ENCODE assay signal across 8 cellular contexts in the genomic region with DNA sequence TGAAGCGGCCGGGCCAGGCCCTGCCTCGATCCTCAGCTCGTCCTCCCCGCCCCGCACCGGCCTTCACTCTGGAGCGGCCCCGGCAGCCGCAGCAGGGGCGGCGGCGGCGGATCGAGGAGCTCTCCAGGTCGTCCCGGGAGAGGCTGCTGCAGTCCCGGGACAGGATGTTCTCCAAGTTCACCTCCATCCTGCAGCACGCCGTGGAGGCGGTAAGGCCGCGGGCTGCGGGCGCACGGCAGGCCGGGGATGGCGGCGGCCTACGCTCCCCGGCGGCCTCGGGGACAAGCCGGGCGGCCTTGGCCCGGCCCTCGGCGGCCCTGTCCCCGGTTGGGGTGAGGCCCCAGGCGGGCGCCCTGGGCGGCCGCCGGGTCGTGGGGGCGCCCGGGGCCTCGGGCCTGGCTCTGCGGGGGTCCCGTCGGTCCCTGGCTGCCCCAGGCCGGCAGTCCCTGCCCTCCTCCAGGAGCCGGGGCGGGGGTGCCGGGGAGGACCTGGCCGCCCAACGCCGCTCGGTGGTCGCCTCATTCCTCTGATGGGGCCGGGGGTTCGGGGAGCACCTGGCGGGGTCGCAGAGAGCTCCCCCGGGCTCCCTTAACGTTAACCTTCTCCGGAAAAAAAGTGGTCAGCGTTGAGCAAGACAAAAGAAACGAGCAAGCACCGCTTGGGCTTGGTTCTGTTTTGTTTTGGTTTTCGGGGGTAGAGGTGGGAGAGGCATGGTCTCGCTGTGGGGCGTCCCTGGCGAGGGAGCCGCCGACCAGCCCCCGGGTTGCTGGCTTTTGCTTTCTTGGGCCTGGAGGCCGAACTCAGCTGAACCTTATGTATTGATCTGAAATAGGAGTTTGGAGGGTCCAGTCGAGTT. TPM values are rescaled to one million over a fixed set of nuclear protein-coding genes. Genes with fewer than 3 reads are reported as not detected.
A peak's percentile ranks its signal among the peaks of the same experiment; 100 is the strongest.
DNase-seq lines count a peak whose midpoint lies in the region; ATAC-seq and TF ChIP-seq lines count a peak whose summit lies in the region.

No MANE protein-coding gene starts in this region.

- H4K8ac ChIP-seq in H9 (replicated peaks; ENCODE audit: insufficient read length, low read depth, low read length) = no peak overlapping the region

- no peaks in the 10 kb centered on the region for H3K27me3 Mint-ChIP-seq in H9 (ENCODE audit: low read depth)
- peaks cover 12% of the 10 kb centered on the region for H3K27me3 Mint-ChIP-seq in activated CD8-positive, alpha-beta T cell treated with anti-CD3 and anti-CD28 coated beads, Interleukin-2, amount 10 ng/mL, durations not matched to agents 7 days and 5 days (ENCODE audit: low read depth)

- H3K9ac ChIP-seq in H9 (ENCODE audit: extremely low read depth, insufficient read length, low read length) (peak overlapping the region; percentile 94), mucosa of stomach (ENCODE audit: low read length) (peak overlapping the region; percentile 97), subcutaneous abdominal adipose tissue (ENCODE audit: low read length in 5 of 5) (peak overlapping the region; percentile 78 to 99 (median 93))

- no peaks in the 10 kb centered on the region; a peak in 1 of 7 replicates for H3K36me3 Mint-ChIP-seq in H9 (ENCODE audit: insufficient read depth in 1 of 3, low read depth in 3 of 3)
- peaks cover 15% of the 10 kb centered on the region for H3K36me3 Mint-ChIP-seq in activated CD8-positive, alpha-beta T cell treated with anti-CD3 and anti-CD28 coated beads, Interleukin-2, amount 10 ng/mL, durations not matched to agents 7 days and 5 days (ENCODE audit: low read depth)

- no peaks in the 10 kb centered on the region for H3K36me3 ChIP-seq in mucosa of stomach (ENCODE audit: control insufficient read depth, insufficient read depth, low read length)
- no peaks in the 10 kb centered on the region for H3K36me3 ChIP-seq in subcutaneous abdominal adipose tissue (ENCODE audit: control insufficient read depth in 5 of 5, insufficient read depth in 5 of 5, low read length in 5 of 5)

- CTCF ChIA-PET in activated CD8-positive, alpha-beta T cell treated with anti-CD3 and anti-CD28 coated beads, Interleukin-2, amount 10 ng/mL, durations not matched to agents 7 days and 5 days (lab: Charles Lee) = interaction anchor here (0.8 to 3.6 kb wide), 25 partner anchors 10 to 518 kb away, joined by 3 to 48 read pairs (median 4); no protein-coding TSS in a partner anchor

- DNase-seq in DMS79 treated with DMSO at 0.1 percent for 48 hours (lab: John Stamatoyannopoulos, UW) = peak; percentile 27
- no peak for DNase-seq in DMS79 (lab: John Stamatoyannopoulos, UW)
- DNase-seq in H9 = peak; percentile 41
- peak; percentile 27 for DNase-seq in LoVo (ENCODE audit: low spot score)
- DNase-seq in activated CD8-positive, alpha-beta T cell treated with anti-CD3 and anti-CD28 coated beads, Interleukin-2, amount 10 ng/mL, durations not matched to agents 7 days and 5 days = peak; percentile 48
- no peak for DNase-seq in epithelial cell of proximal tubule (ENCODE audit: low read depth)

- no peak overlapping the region for H3K56ac ChIP-seq in H9 (ENCODE audit: insufficient read length, low read depth, low read length)

- H3K23ac ChIP-seq in H9 (ENCODE audit: insufficient read length, low read depth, low read length) = no peak overlapping the region

- H3K9me3 ChIP-seq in H9 (ENCODE audit: control insufficient read depth, low read depth, low read length) = no peaks in the 10 kb centered on the region
- no peaks in the 10 kb centered on the region for H3K9me3 ChIP-seq in mucosa of stomach (ENCODE audit: control insufficient read depth, low read length)
- H3K9me3 ChIP-seq in subcutaneous abdominal adipose tissue (ENCODE audit: control insufficient read depth in 5 of 5, low read length in 5 of 5) = no peaks in the 10 kb centered on the region

- no peaks in the 10 kb centered on the region for H4K20me1 ChIP-seq in H9 (ENCODE audit: control insufficient read depth, insufficient read depth, insufficient read length)

- no peak overlapping the region for H3T11ph ChIP-seq in H9 (ENCODE audit: low read length)

- H2BK5ac ChIP-seq in H9 (ENCODE audit: insufficient read length, low read length) = no peak overlapping the region

- H3K79me1 ChIP-seq in H9 (ENCODE audit: insufficient read depth, low read depth, low read length, poor library complexity, severe bottlenecking) = no peaks in the 10 kb centered on the region

- H3K18ac ChIP-seq in H9 (ENCODE audit: insufficient read length, low read depth, low read length) = peak overlapping the region; percentile 94

- peak overlapping the region; percentile 99 for H3K14ac ChIP-seq in H9 (ENCODE audit: insufficient read depth, low read length)

- H3K4ac ChIP-seq in H9 (ENCODE audit: low read depth, low read length) = no peak overlapping the region

- H4K91ac ChIP-seq in H9 (ENCODE audit: insufficient read length, low read depth, low read length) = no peak overlapping the region

- no peak overlapping the region for H2AK5ac ChIP-seq in H9 (ENCODE audit: insufficient read length, low read length)

- H2BK120ac ChIP-seq in H9 (ENCODE audit: low read depth, low read length, poor library complexity, severe bottlenecking) = no peak overlapping the region

- H4K5ac ChIP-seq in H9 (ENCODE audit: insufficient read length, low read depth, low read length) = no peak overlapping the region

- no peak overlapping the region for H2BK20ac ChIP-seq in H9 (ENCODE audit: low read depth, low read length, poor library complexity, severe bottlenecking)

- H2BK15ac ChIP-seq in H9 (ENCODE audit: low read depth, low read length) = no peak overlapping the region

- ATAC-seq in activated CD8-positive, alpha-beta T cell treated with anti-CD3 and anti-CD28 coated beads, Interleukin-2, amount 10 ng/mL, durations not matched to agents 7 days and 5 days = peak; percentile 67

- H3K4me1 Mint-ChIP-seq in H9 = peaks cover 7 to 8% of the 10 kb centered on the region in 2 experiments
- H3K4me1 Mint-ChIP-seq in activated CD8-positive, alpha-beta T cell treated with anti-CD3 and anti-CD28 coated beads, Interleukin-2, amount 10 ng/mL, durations not matched to agents 7 days and 5 days (ENCODE audit: low read depth) = peaks cover 32% of the 10 kb centered on the region

- H3K4me2 ChIP-seq in H9 (ENCODE audit: insufficient read depth, insufficient read length, low read length) = peak overlapping the region; percentile 66

- H3K4me3 ChIP-seq in epithelial cell of proximal tubule (ENCODE audit: low read depth, low read length) = peak overlapping the region; percentile 81
- peak overlapping the region; percentile 62 for H3K4me3 ChIP-seq in mucosa of stomach (ENCODE audit: low read length)
- peak overlapping the region; percentile 69 to 90 (median 83) for H3K4me3 ChIP-seq in subcutaneous abdominal adipose tissue (ENCODE audit: low read depth in 1 of 5, low read length in 5 of 5)

- H3K27me3 ChIP-seq in H9 (ENCODE audit: insufficient read depth, low read length) (no peaks in the 10 kb centered on the region), mucosa of stomach (ENCODE audit: control insufficient read depth, insufficient read depth, low read length) (no peaks in the 10 kb centered on the region), subcutaneous abdominal adipose tissue (ENCODE audit: control insufficient read depth in 5 of 5, insufficient read depth in 4 of 5, low read length in 5 of 5) (no peaks in the 10 kb centered on the region)

- peak overlapping the region; percentile 16 to 96 (median 94); a peak in 6 of 7 replicates for H3K27ac Mint-ChIP-seq in H9
- H3K27ac Mint-ChIP-seq in activated CD8-positive, alpha-beta T cell treated with anti-CD3 and anti-CD28 coated beads, Interleukin-2, amount 10 ng/mL, durations not matched to agents 7 days and 5 days = peak overlapping the region; percentile 94

- POLR2A ChIA-PET in activated CD8-positive, alpha-beta T cell treated with anti-CD3 and anti-CD28 coated beads, Interleukin-2, amount 10 ng/mL, durations not matched to agents 7 days and 5 days (lab: Charles Lee) = interaction anchor here (0.6 to 2.3 kb wide), 15 partner anchors 10 to 969 kb away, joined by 3 to 25 read pairs (median 3); a partner anchor contains a TSS

- no peak overlapping the region for H2AFZ ChIP-seq in H9 (ENCODE audit: low read length)

- TF ChIP-seq CTCF in H9 (conservative IDR thresholded peaks at IDR 0.05) (no peak), epithelial cell of proximal tubule (conservative IDR thresholded peaks at IDR 0.05; ENCODE audit: low read depth, low read length) (no peak)

- H3K23me2 ChIP-seq in H9 (ENCODE audit: insufficient read length, low read depth, low read length, poor library complexity, severe bottlenecking) = no peaks in the 10 kb centered on the region

- no peaks in the 10 kb centered on the region; the same call in 1 of the 2 replicates for H3K4me1 ChIP-seq in H9 (ENCODE audit: insufficient read depth, low read length)
- H3K4me1 ChIP-seq in mucosa of stomach (ENCODE audit: control insufficient read depth, insufficient read depth, low read length) = peaks cover 22% of the 10 kb centered on the region
- H3K4me1 ChIP-seq in subcutaneous abdominal adipose tissue (ENCODE audit: control insufficient read depth in 5 of 5, insufficient read depth in 5 of 5, low read length in 5 of 5) = peaks cover 0 to 48% (median 30%) of the 10 kb centered on the region in 5 donors

- no peak overlapping the region for H2BK12ac ChIP-seq in H9 (ENCODE audit: insufficient read length, low read depth, low read length)

- H3K27ac ChIP-seq in H9 (ENCODE audit: insufficient read length, low read depth, low read length) = no peak overlapping the region
- peak overlapping the region; percentile 93 for H3K27ac ChIP-seq in subcutaneous abdominal adipose tissue (ENCODE audit: low read depth, low read length)

- H3K79me2 ChIP-seq in H9 (ENCODE audit: insufficient read depth, low read length) = peaks cover 2% of the 10 kb centered on the region; the same call in 1 of the 2 replicates

- no CpG with 5 or more reads among the region's 79 CpGs for WGBS in H9 (ENCODE audit: extremely low coverage, insufficient read length, low lambda C conversion rate)

- H3K9me3 Mint-ChIP-seq in H9 = no peaks in the 10 kb centered on the region
- no peaks in the 10 kb centered on the region for H3K9me3 Mint-ChIP-seq in activated CD8-positive, alpha-beta T cell treated with anti-CD3 and anti-CD28 coated beads, Interleukin-2, amount 10 ng/mL, durations not matched to agents 7 days and 5 days (ENCODE audit: insufficient read depth)

- H3K4me3 Mint-ChIP-seq in H9 = peak overlapping the region; percentile 88 to 93
- H3K4me3 Mint-ChIP-seq in activated CD8-positive, alpha-beta T cell treated with anti-CD3 and anti-CD28 coated beads, Interleukin-2, amount 10 ng/mL, durations not matched to agents 7 days and 5 days = peak overlapping the region; percentile 95

RNA-seq across cellular contexts. Expression of a gene that starts 0.6 kb away (rescaled TPM):
- total RNA-seq in H9 (2021) = 12.5 and 14.8 TPM in 2 replicates
- total RNA-seq in activated CD8-positive, alpha-beta T cell treated with anti-CD3 and anti-CD28 coated beads, Interleukin-2, amount 10 ng/mL, durations not matched to agents 7 days and 5 days = 10 to 100 TPM; 15.2 to 17.6 TPM
- total RNA-seq in epithelial cell of proximal tubule = 10.5 and 11.6 TPM in 2 replicates

Comparison
In these comparisons a context has a peak if more than half of its experiments do, and no peak if none do; other contexts are left out.
1. DNase-seq: peak in DMS79 treated with DMSO at 0.1 percent for 48 hours (single experiment), H9 (single experiment), LoVo (single experiment) and activated CD8-positive, alpha-beta T cell treated with anti-CD3 and anti-CD28 coated beads, Interleukin-2, amount 10 ng/mL, durations not matched to agents 7 days and 5 days (single experiment); none in DMS79 (single experiment) and epithelial cell of proximal tubule (single experiment).
2. Peak in every context shown above with its lines, with median percentiles within 50 percentile points of each other: H3K9ac ChIP-seq and H3K4me3 ChIP-seq.